In the genomic region with DNA sequence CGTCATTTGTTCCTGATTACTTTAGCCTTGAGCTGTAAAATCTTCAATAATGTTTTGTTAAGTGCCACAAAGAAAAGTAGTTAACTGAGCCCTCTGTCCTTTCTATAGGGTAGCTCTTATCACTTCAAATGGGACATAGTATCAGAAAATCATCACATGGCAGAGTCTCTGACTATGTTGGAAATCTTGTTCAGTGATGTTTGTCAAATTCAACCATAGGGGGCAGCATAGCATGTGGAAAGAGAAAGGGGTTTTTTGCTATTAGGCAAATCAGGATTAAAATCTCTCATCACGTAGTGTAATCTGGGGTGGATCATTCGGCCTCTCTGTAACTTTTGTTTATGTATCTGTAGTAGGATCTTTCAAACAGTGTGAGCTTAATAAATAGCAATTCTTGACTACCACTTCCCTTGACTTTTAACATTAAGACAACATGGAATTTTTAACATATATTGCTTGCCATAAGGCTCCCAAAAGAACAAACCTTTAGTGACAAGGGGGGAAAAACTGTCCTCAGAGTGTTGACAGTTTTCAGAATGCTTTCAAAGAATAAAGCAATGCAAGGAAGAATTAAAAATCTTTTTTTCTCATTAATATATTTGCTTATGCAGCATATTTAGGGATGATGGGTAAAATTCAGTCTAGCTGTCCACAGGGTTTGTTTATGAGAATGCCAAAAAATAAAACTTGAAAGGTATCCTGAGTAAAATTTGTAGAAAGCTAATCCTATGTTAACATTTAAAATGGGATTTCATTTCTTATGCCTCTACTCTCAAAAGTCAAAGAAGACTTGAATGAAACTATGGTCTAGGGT, we compare ENCODE assay signal across 9 cellular contexts.
DNase-seq lines count a peak whose midpoint lies in the region; ATAC-seq, FAIRE-seq and TF ChIP-seq lines count a peak whose summit lies in the region.
"Had no signal": no experiment of that assay in that cellular context is flagged by ENCODE, and none has a peak within 500 bp of the region (broad histone marks: within the 10 kb centered on the region; RNA-seq: fewer than 3 reads in every experiment).

No MANE protein-coding gene starts in this region.

- no peak overlapping the region for H2BK20ac ChIP-seq in H1 (ENCODE audit: low read length)

- H2BK120ac ChIP-seq in H1 (replicated peaks; ENCODE audit: low read depth, low read length): no peak overlapping the region

- CTCF ChIA-PET in H1 (lab: Charles Lee; ENCODE audit: partially characterized antibody): interaction anchor here (0.6 to 2.8 kb wide), 46 partner anchors 9 to 718 kb away, joined by 3 to 23 read pairs (median 4); no protein-coding TSS in a partner anchor

- H3K56ac ChIP-seq in H1 (replicated peaks; ENCODE audit: insufficient read length, low read depth, low read length): no peak overlapping the region

- H3K9ac ChIP-seq in OCI-LY3 (ENCODE audit: low read length) (no peak overlapping the region), H1 (replicated peaks in 1 of 4; ENCODE audit: extremely low read depth in 1 of 4, low read depth in 3 of 4, low read length in 3 of 4) (no peak overlapping the region)
- H3K9ac ChIP-seq: BLaER1 treated with 17β-estradiol and CSF1 and Interleukin-3, amounts not matched to agents 10 nM and 100 nM had no signal

- H2BK15ac ChIP-seq in H1 (ENCODE audit: low read length): no peak overlapping the region

- H2AK5ac ChIP-seq in H1 (ENCODE audit: low read depth, low read length): no peak overlapping the region

- H3K9me3 ChIP-seq in OCI-LY3 (ENCODE audit: insufficient read depth, low read length) (no peaks in the 10 kb centered on the region), H1 (ENCODE audit: insufficient read depth in 2 of 2, low read depth in 1 of 2, low read length in 1 of 2) (no peaks in the 10 kb centered on the region), ovary (no peaks in the 10 kb centered on the region)

- peak; percentile 78 for FAIRE-seq in H1 (lab: Jason Lieb, UNC)

- peak; percentile 8 for DNase-seq in NCI-H1105 treated with DMSO at 0.1 percent for 48 hours (lab: John Stamatoyannopoulos, UW)
- no peak for DNase-seq in NCI-H1105 (lab: John Stamatoyannopoulos, UW)
- DNase-seq in H1 (ENCODE audit: low read depth in 1 of 2, low spot score in 2 of 2): no peak
- DNase-seq in natural killer cell treated with Interleukin-12 subunit alpha and Interleukin-12 subunit beta and Interleukin-15 and Interleukin-18, amount 100 ng/mL, for 72 hours (ENCODE audit: low spot score): peak; percentile 63
- DNase-seq in ovary: no peak

- no peak overlapping the region for H3K4me3 Mint-ChIP-seq in natural killer cell treated with Interleukin-12 subunit alpha and Interleukin-12 subunit beta and Interleukin-15 and Interleukin-18, amount 100 ng/mL, for 72 hours

- H3K18ac ChIP-seq in H1 (ENCODE audit: extremely low read depth, low read length): no peak overlapping the region

- peak; percentile 78 to 83 for TF ChIP-seq RAD21 in H1 (IDR thresholded peaks at IDR 0.05 in 1 of 2, conservative IDR thresholded peaks at IDR 0.05 in 1 of 2; ENCODE audit: low read depth in 2 of 2, low read length in 2 of 2)

- H3K4me2 ChIP-seq in OCI-LY3 (ENCODE audit: low read length) (peak overlapping the region; percentile 6), H1 (ENCODE audit: insufficient read depth in 1 of 2, low read depth in 2 of 2, low read length in 2 of 2) (no peak overlapping the region)
- H3K4me2 ChIP-seq: BLaER1 treated with 17β-estradiol and CSF1 and Interleukin-3, amounts not matched to agents 10 nM and 100 nM had no signal

- H3K23ac ChIP-seq in H1 (ENCODE audit: insufficient read length): no peak overlapping the region

- POLR2A ChIA-PET in H1 (lab: Charles Lee; ENCODE audit: partially characterized antibody): no interaction called here

- peaks cover 36% of the 10 kb centered on the region; the same call in 1 of the 2 replicates for H4K20me1 ChIP-seq in OCI-LY3 (ENCODE audit: insufficient read depth, low read length)
- H4K20me1 ChIP-seq in H1 (replicated peaks in 1 of 2; ENCODE audit: control insufficient read depth in 1 of 2, insufficient read depth in 2 of 2, low read length in 2 of 2): no peaks in the 10 kb centered on the region

- H3K4me1 ChIP-seq in OCI-LY3 (ENCODE audit: low read length) (peaks cover 13% of the 10 kb centered on the region), H1 (replicated peaks in 1 of 4; ENCODE audit: control insufficient read depth in 3 of 4, insufficient read depth in 4 of 4, low read length in 3 of 4) (no peaks in the 10 kb centered on the region), ovary (ENCODE audit: insufficient read depth) (no peaks in the 10 kb centered on the region)
- H3K4me1 ChIP-seq: BLaER1 treated with 17β-estradiol and CSF1 and Interleukin-3, amounts not matched to agents 10 nM and 100 nM had no signal

- H3K4ac ChIP-seq in H1 (replicated peaks; ENCODE audit: insufficient read length, low read depth, low read length): no peak overlapping the region

- H3K36me3 Mint-ChIP-seq in natural killer cell treated with Interleukin-12 subunit alpha and Interleukin-12 subunit beta and Interleukin-15 and Interleukin-18, amount 100 ng/mL, for 72 hours: no peaks in the 10 kb centered on the region

- H2AFZ ChIP-seq in OCI-LY3 (ENCODE audit: low read depth, low read length) (no peak overlapping the region), H1 (ENCODE audit: low read length) (no peak overlapping the region)

- no peaks in the 10 kb centered on the region for H3K9me3 Mint-ChIP-seq in natural killer cell treated with Interleukin-12 subunit alpha and Interleukin-12 subunit beta and Interleukin-15 and Interleukin-18, amount 100 ng/mL, for 72 hours

- H2BK5ac ChIP-seq in H1 (ENCODE audit: low read depth, low read length): no peak overlapping the region

- peak; percentile 67 for ATAC-seq in GM19452 (IDR thresholded peaks at IDR 0.05; ENCODE audit: unreplicated experiment)
- peak; percentile 61 to 71 for ATAC-seq in natural killer cell treated with Interleukin-12 subunit alpha and Interleukin-12 subunit beta and Interleukin-15 and Interleukin-18, amount 100 ng/mL, for 72 hours
- ATAC-seq in GM18858 (IDR thresholded peaks at IDR 0.05; ENCODE audit: unreplicated experiment): no peak

- no peak overlapping the region for H4K5ac ChIP-seq in H1 (ENCODE audit: insufficient read length, low read depth, low read length)

- H3K4me1 Mint-ChIP-seq in natural killer cell treated with Interleukin-12 subunit alpha and Interleukin-12 subunit beta and Interleukin-15 and Interleukin-18, amount 100 ng/mL, for 72 hours (ENCODE audit: low read depth in 2 of 2): peaks cover 7 to 9% of the 10 kb centered on the region in 2 donors

- 74% methylated on average over 3 of the region's 3 CpGs; no CpG with 5 or more reads in 1 of the 2 experiments for WGBS in H1 (ENCODE audit: extremely low coverage in 1 of 2, insufficient coverage in 1 of 2, insufficient read length in 1 of 2, insufficient replicate concordance in 2 of 2, low coverage in 1 of 2, low lambda C conversion rate in 2 of 2, missing lambda C conversion rate in 1 of 2), 2 experiments
- WGBS in ovary, 3 donors: 85 to 91% (median 91%) methylated on average over 3 of the region's 3 CpGs

- H3K23me2 ChIP-seq in H1 (ENCODE audit: low read depth, low read length): no peaks in the 10 kb centered on the region

- H3K27ac ChIP-seq in OCI-LY3 (ENCODE audit: low read length) (no peak overlapping the region), H1 (ENCODE audit: low read depth, low read length) (no peak overlapping the region), ovary (no peak overlapping the region)
- H3K27ac ChIP-seq: BLaER1 treated with 17β-estradiol and CSF1 and Interleukin-3, amounts not matched to agents 10 nM and 100 nM had no signal

- H3K79me1 ChIP-seq in H1 (ENCODE audit: low read depth, low read length): no peaks in the 10 kb centered on the region

- TF ChIP-seq EP300 in H1 (IDR thresholded peaks at IDR 0.05; ENCODE audit: borderline replicate concordance in 1 of 2, low read depth in 2 of 2, low read length in 2 of 2): no peak
- no peak for TF ChIP-seq EP300 in ovary (IDR thresholded peaks at IDR 0.05)

- H4K91ac ChIP-seq in H1 (replicated peaks; ENCODE audit: insufficient read length, low read length): no peak overlapping the region

- TF ChIP-seq CTCF in OCI-LY3 (IDR thresholded peaks at IDR 0.05; ENCODE audit: low read depth, low read length) (peak; percentile 93), H1 (IDR thresholded peaks at IDR 0.05; ENCODE audit: control extremely low read depth in 1 of 3, insufficient read depth in 1 of 3, low read depth in 1 of 3, low read length in 3 of 3) (peak in 2 of 3 experiments; percentile 54 to 67; a peak in 2 of 4 replicates), ovary (IDR thresholded peaks at IDR 0.05) (no peak)

- intact Hi-C loops in ovary (cut with DNase I): no loop called here

- peaks cover 18% of the 10 kb centered on the region for H3K79me2 ChIP-seq in OCI-LY3 (ENCODE audit: low read length)
- peaks cover 0 to 5% of the 10 kb centered on the region in 2 experiments; a peak in 2 of 4 replicates for H3K79me2 ChIP-seq in H1 (ENCODE audit: control insufficient read depth in 1 of 2, insufficient read depth in 2 of 2, low read length in 2 of 2)

- H3K14ac ChIP-seq in H1 (ENCODE audit: insufficient read length): no peak overlapping the region

- H3K27me3 Mint-ChIP-seq in natural killer cell treated with Interleukin-12 subunit alpha and Interleukin-12 subunit beta and Interleukin-15 and Interleukin-18, amount 100 ng/mL, for 72 hours: no peaks in the 10 kb centered on the region

- H3K4me3 ChIP-seq in OCI-LY3 (ENCODE audit: low read length): no peak overlapping the region
- no peak overlapping the region for H3K4me3 ChIP-seq in H1 (ENCODE audit: extremely low read depth in 1 of 4, insufficient read depth in 2 of 4, low read depth in 3 of 4, low read length in 4 of 4)
- H3K4me3 ChIP-seq in ovary: no peak overlapping the region
- H3K4me3 ChIP-seq: BLaER1 treated with 17β-estradiol and CSF1 and Interleukin-3, amounts not matched to agents 10 nM and 100 nM had no signal

- H4K8ac ChIP-seq in H1 (ENCODE audit: extremely low read depth, insufficient read depth, low read length): no peak overlapping the region

- H2BK12ac ChIP-seq in H1 (ENCODE audit: low read depth, low read length): no peak overlapping the region

- peaks cover 20% of the 10 kb centered on the region for H3K36me3 ChIP-seq in OCI-LY3 (replicated peaks; ENCODE audit: low read depth, low read length)
- no peaks in the 10 kb centered on the region; a peak in 1 of 8 replicates for H3K36me3 ChIP-seq in H1 (ENCODE audit: control insufficient read depth in 2 of 4, insufficient read depth in 4 of 4, low read length in 3 of 4)
- no peaks in the 10 kb centered on the region for H3K36me3 ChIP-seq in ovary

- H3K27me3 ChIP-seq in OCI-LY3 (ENCODE audit: low read depth, low read length) (no peaks in the 10 kb centered on the region), H1 (replicated peaks in 1 of 4; ENCODE audit: control insufficient read depth in 3 of 4, extremely low read depth in 1 of 4, insufficient read depth in 3 of 4, low read length in 3 of 4) (no peaks in the 10 kb centered on the region), ovary (no peaks in the 10 kb centered on the region)
- H3K27me3 ChIP-seq: BLaER1 treated with 17β-estradiol and CSF1 and Interleukin-3, amounts not matched to agents 10 nM and 100 nM had no signal

- TF ChIP-seq POLR2A in H1 (IDR thresholded peaks at IDR 0.05; ENCODE audit: control extremely low read depth in 1 of 2, low read depth in 2 of 2, low read length in 2 of 2): no peak
- no peak for TF ChIP-seq POLR2A in ovary (IDR thresholded peaks at IDR 0.05)

- peak overlapping the region in 1 of 2 donors; percentile 25 for H3K27ac Mint-ChIP-seq in natural killer cell treated with Interleukin-12 subunit alpha and Interleukin-12 subunit beta and Interleukin-15 and Interleukin-18, amount 100 ng/mL, for 72 hours

Comparison
In these comparisons a context has a peak if more than half of its experiments do, and no peak if none do; other contexts are left out.
1. DNase-seq: peak in NCI-H1105 treated with DMSO at 0.1 percent for 48 hours (single experiment) and natural killer cell treated with Interleukin-12 subunit alpha and Interleukin-12 subunit beta and Interleukin-15 and Interleukin-18, amount 100 ng/mL, for 72 hours (single experiment); none in NCI-H1105 (single experiment), H1 (0 of 2) and ovary (0 of 5).
2. CTCF ChIP-seq: peak in OCI-LY3 (single experiment) and H1 (2 of 3); none in ovary (0 of 3).